38 cellular contexts compared by ENCODE assay signal in genomic region chr5:44794371-44794770, GRCh38.
"Had no signal": no experiment of that assay in that cellular context is flagged by ENCODE, and none has a peak within 500 bp of the region (broad histone marks: within the 10 kb centered on the region; RNA-seq: fewer than 3 reads in every experiment).

No MANE protein-coding gene starts in this region.

- H3K27me3 ChIP-seq: adrenal gland, ascending aorta, body of pancreas, brain microvascular endothelial cell, breast epithelium, cardiac muscle cell had no signal

- H3K36me3 ChIP-seq: adrenal gland, brain microvascular endothelial cell, breast epithelium, cardiac muscle cell had no signal

- H3K36me3 Mint-ChIP-seq: activated naive CD4-positive, alpha-beta T cell treated with anti-CD3 and anti-CD28 coated beads, Interleukin-2, amount 10 ng/mL, durations not matched to agents 7 days and 5 days; activated naive CD8-positive, alpha-beta T cell treated with anti-CD3 and anti-CD28 coated beads, Interleukin-2, amount 10 ng/mL, durations not matched to agents 7 days and 5 days had no signal

- H3K27me3 Mint-ChIP-seq: activated naive CD4-positive, alpha-beta T cell treated with anti-CD3 and anti-CD28 coated beads, Interleukin-2, amount 10 ng/mL, durations not matched to agents 7 days and 5 days; activated naive CD8-positive, alpha-beta T cell treated with anti-CD3 and anti-CD28 coated beads for 36 hours; activated naive CD8-positive, alpha-beta T cell treated with anti-CD3 and anti-CD28 coated beads, Interleukin-2, amount 10 ng/mL, durations not matched to agents 7 days and 5 days; brain had no signal

- H3K4me3 Mint-ChIP-seq: activated naive CD4-positive, alpha-beta T cell treated with anti-CD3 and anti-CD28 coated beads for 36 hours; activated naive CD4-positive, alpha-beta T cell treated with anti-CD3 and anti-CD28 coated beads, Interleukin-2, amount 10 ng/mL, durations not matched to agents 7 days and 5 days; activated naive CD4-positive, alpha-beta T cell treated with anti-CD3 and anti-CD28 coated beads, Interleukin-2, amount 50 U/mL, for 24 hours; activated naive CD8-positive, alpha-beta T cell; activated naive CD8-positive, alpha-beta T cell treated with anti-CD3 and anti-CD28 coated beads for 36 hours; activated naive CD8-positive, alpha-beta T cell treated with anti-CD3 and anti-CD28 coated beads, Interleukin-2, amount 10 ng/mL, durations not matched to agents 7 days and 5 days; activated naive CD8-positive, alpha-beta T cell treated with anti-CD3 and anti-CD28 coated beads, Interleukin-2, amount 50 U/mL, for 24 hours; activated T-cell treated with anti-CD3 and anti-CD28 coated beads, Interleukin-2, amount 50 U/mL, for 24 hours; activated T-cell treated with anti-CD3 and anti-CD28 coated beads, Interleukin-2, amount 50 U/mL, for 4 hours; activated T-cell treated with anti-CD3 and anti-CD28 coated beads, Interleukin-2, amount 50 U/mL, for 72 hours; activated T-helper 1 cell treated with anti-CD3 and anti-CD28 coated beads, Interleukin-12 subunit alpha, Interleukin-12 subunit beta, Interleukin-2, Interleukin-4 antibody, amounts not matched to agents 30 ng/mL and 10 ng/mL and 1 ng/mL, durations not matched to agents 14 hours and 24 hours and 36 hours; activated T-helper 17 cell treated with anti-CD3 and anti-CD28 coated beads, Interleukin-2, amount 50 U/mL, for 72 hours; brain; central memory CD8-positive, alpha-beta T cell had no signal

- H3K4me3 ChIP-seq: adrenal gland, ascending aorta, body of pancreas, breast epithelium, cardiac muscle cell had no signal

- H3K4me1 Mint-ChIP-seq: activated naive CD4-positive, alpha-beta T cell treated with anti-CD3 and anti-CD28 coated beads, Interleukin-2, amount 50 U/mL, for 24 hours; activated naive CD8-positive, alpha-beta T cell treated with anti-CD3 and anti-CD28 coated beads for 36 hours; activated naive CD8-positive, alpha-beta T cell treated with anti-CD3 and anti-CD28 coated beads, Interleukin-2, amount 50 U/mL, for 24 hours; activated T-helper 17 cell treated with anti-CD3 and anti-CD28 coated beads, Interleukin-2, amount 50 U/mL, for 72 hours; brain; central memory CD8-positive, alpha-beta T cell had no signal

- DNase-seq: activated effector memory CD4-positive, alpha-beta T cell treated with anti-CD3 and anti-CD28 coated beads, Interleukin-2, amount 50 U/mL, for 16 hours; activated effector memory CD4-positive, alpha-beta T cell treated with Interleukin-2 at 50 U/mL for 16 hours; activated gamma-delta T cell; activated gamma-delta T cell treated with Interleukin-2 at 50 U/mL for 16 hours; activated naive CD4-positive, alpha-beta T cell; activated naive CD4-positive, alpha-beta T cell treated with anti-CD3 and anti-CD28 coated beads for 36 hours; activated naive CD4-positive, alpha-beta T cell treated with anti-CD3 and anti-CD28 coated beads, Interleukin-2, amount 10 ng/mL, durations not matched to agents 7 days and 5 days; activated naive CD4-positive, alpha-beta T cell treated with anti-CD3 and anti-CD28 coated beads, Interleukin-2, amount 50 U/mL, for 16 hours; activated naive CD4-positive, alpha-beta T cell treated with Interleukin-2 at 50 U/mL for 16 hours; activated naive CD8-positive, alpha-beta T cell treated with anti-CD3 and anti-CD28 coated beads for 36 hours; activated naive CD8-positive, alpha-beta T cell treated with anti-CD3 and anti-CD28 coated beads, Interleukin-2, amount 10 ng/mL, durations not matched to agents 7 days and 5 days; activated naive CD8-positive, alpha-beta T cell treated with anti-CD3 and anti-CD28 coated beads, Interleukin-2, amount 50 U/mL, for 24 hours; activated T-cell treated with anti-CD3 and anti-CD28 coated beads, Interleukin-2, amount 50 U/mL, for 1 hour; activated T-cell treated with anti-CD3 and anti-CD28 coated beads, Interleukin-2, amount 50 U/mL, for 24 hours; activated T-cell treated with anti-CD3 and anti-CD28 coated beads, Interleukin-2, amount 50 U/mL, for 4 hours; activated T-cell treated with anti-CD3 and anti-CD28 coated beads, Interleukin-2, amount 50 U/mL, for 48 hours; activated T-cell treated with anti-CD3 and anti-CD28 coated beads, Interleukin-2, amount 50 U/mL, for 72 hours; adrenal gland; amniotic stem cell; amygdala; anterior cingulate cortex; aorta; body of pancreas; brain microvascular endothelial cell; caudate nucleus; central memory CD4-positive, alpha-beta T cell; cerebellar nuclear complex had no signal

- H3K9me3 ChIP-seq: adrenal gland had no signal

- H3K27ac ChIP-seq: adrenal gland, ascending aorta, body of pancreas, brain microvascular endothelial cell, breast epithelium, cardiac muscle cell had no signal

- H3K4me1 ChIP-seq: adrenal gland, ascending aorta, body of pancreas, breast epithelium had no signal

- H3K27ac Mint-ChIP-seq: activated naive CD4-positive, alpha-beta T cell treated with anti-CD3 and anti-CD28 coated beads for 36 hours; activated naive CD4-positive, alpha-beta T cell treated with anti-CD3 and anti-CD28 coated beads, Interleukin-2, amount 10 ng/mL, durations not matched to agents 7 days and 5 days; activated naive CD4-positive, alpha-beta T cell treated with anti-CD3 and anti-CD28 coated beads, Interleukin-2, amount 50 U/mL, for 24 hours; activated naive CD4-positive, alpha-beta T cell treated with anti-CD3 and anti-CD28 coated beads, Interleukin-2, amount 50 U/mL, for 72 hours; activated naive CD8-positive, alpha-beta T cell; activated naive CD8-positive, alpha-beta T cell treated with anti-CD3 and anti-CD28 coated beads for 36 hours; activated naive CD8-positive, alpha-beta T cell treated with anti-CD3 and anti-CD28 coated beads, Interleukin-2, amount 10 ng/mL, durations not matched to agents 7 days and 5 days; activated naive CD8-positive, alpha-beta T cell treated with anti-CD3 and anti-CD28 coated beads, Interleukin-2, amount 50 U/mL, for 24 hours; activated T-cell treated with anti-CD3 and anti-CD28 coated beads, Interleukin-2, amount 50 U/mL, for 24 hours; activated T-cell treated with anti-CD3 and anti-CD28 coated beads, Interleukin-2, amount 50 U/mL, for 72 hours; activated T-helper 1 cell treated with anti-CD3 and anti-CD28 coated beads, Interleukin-12 subunit alpha, Interleukin-12 subunit beta, Interleukin-2, Interleukin-4 antibody, amounts not matched to agents 30 ng/mL and 10 ng/mL and 1 ng/mL, durations not matched to agents 14 hours and 24 hours and 36 hours; activated T-helper 17 cell treated with anti-CD3 and anti-CD28 coated beads, Interleukin-2, amount 50 U/mL, for 72 hours; activated T-helper 2 cell treated with anti-CD3 and anti-CD28 coated beads, Interferon-gamma antibody, Interleukin-2, Interleukin-4, amounts not matched to agents 10 μg/mL and 5 μg/mL and 100 μg/mL, durations not matched to agents 14 hours and 24 hours and 36 hours; brain had no signal
